Comparison of ENCODE assay signal across 8 cellular contexts in the genomic region with DNA sequence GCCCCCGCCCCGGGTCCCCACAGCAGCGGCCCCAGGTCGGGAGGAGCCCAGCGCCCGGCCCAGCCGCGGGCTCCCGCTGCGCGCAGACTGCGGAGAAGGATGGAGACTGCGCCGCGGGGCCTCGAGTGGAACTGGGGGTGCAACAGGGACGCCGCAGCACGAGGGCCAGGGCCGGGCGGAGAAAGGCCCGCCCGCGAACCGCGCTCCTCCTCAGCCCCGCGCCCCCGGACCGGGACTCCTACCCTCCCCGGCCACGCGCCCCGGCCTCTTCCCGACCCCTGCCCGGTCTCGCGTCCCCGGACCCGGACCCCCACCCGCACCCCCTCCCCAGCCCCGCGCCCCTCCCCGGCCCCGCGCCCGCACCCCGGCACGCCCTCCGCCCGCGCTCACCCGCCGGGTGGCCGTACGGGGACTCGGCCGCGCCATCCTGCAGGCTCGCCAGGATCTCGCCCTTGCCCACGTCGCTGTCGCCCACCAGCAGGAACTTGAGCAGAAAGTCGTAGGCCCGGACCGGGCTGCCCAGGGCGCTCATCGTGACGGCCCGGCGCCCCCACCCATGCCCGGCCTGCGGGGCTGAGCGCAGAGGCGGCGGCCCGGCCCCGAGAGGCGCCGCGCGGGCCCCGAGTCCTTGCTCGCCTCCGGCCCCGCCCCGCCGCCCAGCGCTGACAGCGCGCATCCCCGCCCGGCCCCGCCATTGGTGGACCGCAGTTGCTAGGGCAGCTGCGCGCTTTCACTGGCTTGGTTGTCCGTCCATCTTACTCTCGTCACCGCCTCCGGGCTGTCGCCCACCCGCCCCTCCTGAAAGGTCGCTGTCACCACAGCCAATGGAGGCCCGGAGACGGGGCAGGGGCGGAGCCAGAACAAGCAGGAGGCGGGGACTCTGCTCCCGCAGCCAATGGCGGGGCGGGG. TPM values are rescaled to one million over a fixed set of nuclear protein-coding genes. Genes with fewer than 3 reads are reported as not detected.
DNase-seq lines count a peak whose midpoint lies in the region; ATAC-seq, FAIRE-seq and TF ChIP-seq lines count a peak whose summit lies in the region.

A gene with protein sequence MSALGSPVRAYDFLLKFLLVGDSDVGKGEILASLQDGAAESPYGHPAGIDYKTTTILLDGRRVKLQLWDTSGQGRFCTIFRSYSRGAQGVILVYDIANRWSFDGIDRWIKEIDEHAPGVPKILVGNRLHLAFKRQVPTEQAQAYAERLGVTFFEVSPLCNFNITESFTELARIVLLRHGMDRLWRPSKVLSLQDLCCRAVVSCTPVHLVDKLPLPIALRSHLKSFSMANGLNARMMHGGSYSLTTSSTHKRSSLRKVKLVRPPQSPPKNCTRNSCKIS (minus strand): TSS at position 634 of the 909 bp plus-strand sequence. CDS start 102 bp downstream, at position 532.

- no peak within 1 kb of the TSS for H3K9ac ChIP-seq in iPS-20b (ENCODE audit: low read depth, low read length)
- peak within 1 kb of the TSS; percentile 68 for H3K9ac ChIP-seq in skeletal muscle satellite cell (ENCODE audit: low read depth, low read length)

- peak within 1 kb of the TSS; percentile 76 for H3K4me3 ChIP-seq in AG04449 (ENCODE audit: low read depth, low read length)
- peak within 1 kb of the TSS; percentile 65 for H3K4me3 ChIP-seq in WI38 (ENCODE audit: low read depth, low read length)
- peak within 1 kb of the TSS; percentile 56 for H3K4me3 ChIP-seq in bronchial epithelial cell (ENCODE audit: low read depth, low read length)
- peak within 1 kb of the TSS; percentile 69 for H3K4me3 ChIP-seq in iPS-20b (ENCODE audit: low read length)
- H3K4me3 ChIP-seq in skeletal muscle satellite cell (ENCODE audit: low read length) = peak within 1 kb of the TSS; percentile 88

- CTCF ChIA-PET in AG04449 (lab: Yijun Ruan, JAX) = no interaction called here

- FAIRE-seq in bronchial epithelial cell (lab: Jason Lieb, UNC) = no peak

- no peaks in the 10 kb centered on the region for H3K36me3 ChIP-seq in bronchial epithelial cell (ENCODE audit: control insufficient read depth, insufficient read depth, low read length)
- H3K36me3 ChIP-seq in iPS-20b (ENCODE audit: insufficient read depth, low read depth, low read length) = no peaks in the 10 kb centered on the region
- no peaks in the 10 kb centered on the region for H3K36me3 ChIP-seq in skeletal muscle satellite cell (ENCODE audit: insufficient read depth, low read length)

- ATAC-seq in GM18870 (IDR thresholded peaks at IDR 0.05; ENCODE audit: unreplicated experiment) (peak; percentile 97), HG03103 (IDR thresholded peaks at IDR 0.05; ENCODE audit: low read depth, unreplicated experiment) (peak; percentile 97)

- no peak for TF ChIP-seq CTCF in AG04449 (IDR thresholded peaks at IDR 0.05; ENCODE audit: insufficient read depth, low read length, missing control alignments)
- TF ChIP-seq CTCF in WI38 (IDR thresholded peaks at IDR 0.05; ENCODE audit: low read depth, low read length) = no peak
- TF ChIP-seq CTCF in bronchial epithelial cell (IDR thresholded peaks at IDR 0.05; ENCODE audit: insufficient read depth, low read length, severe bottlenecking) = no peak

- no peaks in the 10 kb centered on the region; the same call in 1 of the 2 replicates for H3K4me1 ChIP-seq in iPS-20b (ENCODE audit: insufficient read depth, low read length)
- H3K4me1 ChIP-seq in skeletal muscle satellite cell (ENCODE audit: control insufficient read depth, insufficient read depth, low read length) = peaks cover 14% of the 10 kb centered on the region

- POLR2A ChIA-PET in AG04449 (lab: Yijun Ruan, JAX) = interaction anchor here (1.0 kb wide), 1 partner anchor 18 kb away, joined by 3 read pairs; a partner anchor contains a TSS

- DNase-seq in AG04449 (ENCODE audit: low read depth, low spot score) (peak; percentile 85), NCI-H2171 (lab: John Stamatoyannopoulos, UW) (peak; percentile 97), bronchial epithelial cell (ENCODE audit: low read depth) (peak; percentile 93)

- H3K27me3 ChIP-seq in bronchial epithelial cell (ENCODE audit: control insufficient read depth, insufficient read depth, low read length) (no peaks in the 10 kb centered on the region), iPS-20b (ENCODE audit: insufficient read depth, low read length) (peaks cover 50% of the 10 kb centered on the region), skeletal muscle satellite cell (ENCODE audit: control insufficient read depth, insufficient read depth, low read length) (no peaks in the 10 kb centered on the region)

- peaks cover 7% of the 10 kb centered on the region; the same call in 1 of the 2 replicates for H3K9me3 ChIP-seq in iPS-20b (ENCODE audit: insufficient read depth, low read depth, low read length)
- no peaks in the 10 kb centered on the region for H3K9me3 ChIP-seq in skeletal muscle satellite cell (replicated peaks; ENCODE audit: low read length)

- H3K4me2 ChIP-seq in skeletal muscle satellite cell (ENCODE audit: low read length) = peak within 1 kb of the TSS; percentile 99

- H3K27ac ChIP-seq in iPS-20b (ENCODE audit: low read length) = no peak within 1 kb of the TSS

RNA-seq across cellular contexts. Expression of the gene that starts here (rescaled TPM):
- 3.4 and 4.9 TPM in 2 replicates for total RNA-seq in bronchial epithelial cell
- total RNA-seq in skeletal muscle satellite cell (2012; rRNA removed) = 7.6 and 13.9 TPM in 2 replicates
